8 cellular contexts compared by ENCODE assay signal in the genomic region with DNA sequence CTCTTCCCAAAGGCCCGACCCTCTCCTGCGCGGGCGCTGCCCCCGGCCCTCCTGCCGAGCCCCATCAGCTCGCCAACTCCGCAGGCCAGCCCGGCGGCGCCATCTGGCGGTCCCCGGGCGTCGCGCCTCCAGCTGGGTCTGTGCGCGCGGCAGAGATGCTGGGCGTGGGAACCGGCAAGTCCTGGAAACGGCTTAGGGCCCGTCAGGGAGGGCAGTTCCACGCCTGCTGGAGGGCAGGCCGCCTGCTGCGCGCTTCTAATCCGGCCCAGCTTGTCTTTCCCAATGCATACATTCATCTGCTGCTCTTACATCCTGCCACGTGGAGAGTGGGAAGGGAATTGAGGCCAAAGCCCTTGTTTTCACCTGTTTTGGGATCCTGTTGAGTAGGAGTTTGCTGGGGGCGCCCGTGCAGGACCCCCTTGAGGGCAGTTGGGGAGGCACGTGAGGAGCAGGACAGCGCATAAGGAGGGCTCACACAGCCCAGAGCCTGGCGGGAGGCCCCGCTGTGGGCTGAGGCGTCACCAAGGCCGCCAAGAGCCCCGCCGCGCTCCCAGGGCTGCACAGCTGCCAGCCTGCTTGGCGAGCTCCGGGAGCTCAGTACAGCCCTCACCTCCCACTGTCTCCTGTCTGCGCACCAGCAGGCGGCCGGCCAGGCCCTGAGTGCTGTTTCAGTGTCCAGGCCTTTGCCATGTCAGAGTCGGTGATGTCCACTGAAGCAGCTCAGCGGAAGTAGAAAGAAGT.
DNase-seq lines count a peak whose midpoint lies in the region; ATAC-seq and TF ChIP-seq lines count a peak whose summit lies in the region.

No MANE protein-coding gene starts in this region.

- intact Hi-C loops in PC-3 (cut with micrococcal nuclease) (no loop called here), left ventricle myocardium superior (cut with micrococcal nuclease) (no loop called here)

- ATAC-seq in GM21786 (IDR thresholded peaks at IDR 0.05; ENCODE audit: unreplicated experiment) = peak; percentile 74
- ATAC-seq in PC-3 = peak; percentile 78
- peak; percentile 96 for ATAC-seq in left ventricle myocardium superior

- H3K79me2 ChIP-seq in PC-3 (ENCODE audit: low read length) = no peaks in the 10 kb centered on the region

- no peaks in the 10 kb centered on the region for H4K20me1 ChIP-seq in PC-3 (ENCODE audit: low read length)

- BruUV-seq in PC-3 (replicated peaks; lab: Mats Ljungman, UMichigan) = no TSS peak

- H3K27ac ChIP-seq in PC-3 (ENCODE audit: low read length) (no peak overlapping the region), rectal smooth muscle tissue (ENCODE audit: low read depth, low read length) (no peak overlapping the region)

- POLR2A ChIA-PET in PC-3 (lab: Charles Lee; ENCODE audit: unreplicated experiment) = no interaction called here

- no peaks in the 10 kb centered on the region for H3K4me1 ChIP-seq in PC-3 (ENCODE audit: insufficient read depth, low read length)
- no peaks in the 10 kb centered on the region for H3K4me1 ChIP-seq in rectal smooth muscle tissue (ENCODE audit: control insufficient read depth, insufficient read depth, low read length)

- H3F3A ChIP-seq in PC-3 (ENCODE audit: low read length, unreplicated experiment) = no peaks in the 10 kb centered on the region

- no peaks in the 10 kb centered on the region for H3K9me3 ChIP-seq in PC-3 (ENCODE audit: low read length)

- H3K9me2 ChIP-seq in PC-3 (replicated peaks; ENCODE audit: low read length) = no peaks in the 10 kb centered on the region

- peak; percentile 73 for DNase-seq in AG10803 (ENCODE audit: low read depth)
- DNase-seq in PC-3 = peak; percentile 43
- peak; percentile 14 for DNase-seq in activated naive CD8-positive, alpha-beta T cell treated with anti-CD3 and anti-CD28 coated beads, Interleukin-2, amount 50 U/mL, for 16 hours (ENCODE audit: low read depth, low spot score)
- DNase-seq in left ventricle myocardium superior = peak; percentile 85
- no peak for DNase-seq in NCI-H510A treated with DMSO at 0.1 percent for 48 hours (lab: John Stamatoyannopoulos, UW)
- DNase-seq in mesenteric fat pad (ENCODE audit: low spot score) = no peak

- H3K27me3 ChIP-seq in PC-3 (ENCODE audit: low read length) = no peaks in the 10 kb centered on the region
- H3K27me3 ChIP-seq in rectal smooth muscle tissue (ENCODE audit: control insufficient read depth, insufficient read depth, low read length) = no peaks in the 10 kb centered on the region

- peak; percentile 54 for TF ChIP-seq CTCF in AG10803 (conservative IDR thresholded peaks at IDR 0.05; ENCODE audit: low read length)
- TF ChIP-seq CTCF in PC-3 (conservative IDR thresholded peaks at IDR 0.05; ENCODE audit: low read depth, low read length) = peak; percentile 59

- CTCF ChIA-PET in PC-3 (lab: Charles Lee) = interaction anchor here (0.6 kb wide), 2 partner anchors 637 to 971 kb away, joined by 7 to 11 read pairs; no protein-coding TSS in a partner anchor

- H2AFZ ChIP-seq in PC-3 (ENCODE audit: low read length) = no peak overlapping the region

- H3K4me3 ChIP-seq in AG10803 (ENCODE audit: low read length) (peak overlapping the region; percentile 54), PC-3 (ENCODE audit: low read length) (no peak overlapping the region), rectal smooth muscle tissue (ENCODE audit: low read length) (peak overlapping the region; percentile 49)

- H3K9ac ChIP-seq in PC-3 (ENCODE audit: low read length) = no peak overlapping the region
- no peak overlapping the region for H3K9ac ChIP-seq in rectal smooth muscle tissue (ENCODE audit: low read length)

- H3K4me2 ChIP-seq in PC-3 (ENCODE audit: low read length) = no peak overlapping the region

- H3K36me3 ChIP-seq in PC-3 (ENCODE audit: low read depth, low read length) (no peaks in the 10 kb centered on the region), rectal smooth muscle tissue (ENCODE audit: control insufficient read depth, insufficient read depth, low read length) (no peaks in the 10 kb centered on the region)

Comparison
In these comparisons a context has a peak if more than half of its experiments do, and no peak if none do; other contexts are left out.
1. DNase-seq: peak in AG10803 (single experiment), PC-3 (single experiment), activated naive CD8-positive, alpha-beta T cell treated with anti-CD3 and anti-CD28 coated beads, Interleukin-2, amount 50 U/mL, for 16 hours (single experiment) and left ventricle myocardium superior (single experiment); none in NCI-H510A treated with DMSO at 0.1 percent for 48 hours (single experiment) and mesenteric fat pad (single experiment).
2. Peak in every context shown above with its lines, with median percentiles within 50 percentile points of each other: ATAC-seq.